ENCODE assay signal across 8 cellular contexts in genomic region chr10:79249156-79250121, GRCh38.
A peak's percentile ranks its signal among the peaks of the same experiment; 100 is the strongest.
DNase-seq lines count a peak whose midpoint lies in the region; ATAC-seq and TF ChIP-seq lines count a peak whose summit lies in the region.

No MANE protein-coding gene starts in this region.

- H3K4me3 ChIP-seq in KMS-11 (IDR thresholded peaks at IDR 0.05; ENCODE audit: insufficient read depth, low read depth, low read length) (no peak overlapping the region), mucosa of rectum (ENCODE audit: low read length in 2 of 2) (peak overlapping the region in 1 of 2 donors; percentile 22), BE2C (ENCODE audit: low read depth, low read length) (no peak overlapping the region)

- peak overlapping the region; percentile 79 for H3K27ac ChIP-seq in KMS-11
- H3K27ac ChIP-seq in mucosa of rectum (ENCODE audit: low read depth in 2 of 2, low read length in 2 of 2), result peak overlapping the region; percentile 71 to 83

- peaks cover 100% of the 10 kb centered on the region for H3K79me2 ChIP-seq in KMS-11 (ENCODE audit: insufficient read depth, low read depth)

- H3K36me3 ChIP-seq in KMS-11 (ENCODE audit: insufficient read depth) (no peaks in the 10 kb centered on the region), mucosa of rectum (ENCODE audit: control insufficient read depth in 2 of 2, insufficient read depth in 2 of 2, low read length in 2 of 2) (no peaks in the 10 kb centered on the region), BE2C (peaks cover 32% of the 10 kb centered on the region)

- H3K4me2 ChIP-seq in KMS-11, result peak overlapping the region; percentile 69

- H3K9ac ChIP-seq in KMS-11, result peak overlapping the region; percentile 35; the same call in 1 of the 2 replicates
- peak overlapping the region in 1 of 2 donors; percentile 27 for H3K9ac ChIP-seq in mucosa of rectum (ENCODE audit: low read depth in 1 of 2, low read length in 2 of 2)

- no peak overlapping the region for H2AFZ ChIP-seq in KMS-11 (ENCODE audit: low read depth)

- peak; percentile 79 for DNase-seq in GM13977 (ENCODE audit: low spot score)
- no peak for DNase-seq in LoVo (ENCODE audit: low spot score)
- no peak for DNase-seq in HuH-7.5 (ENCODE audit: low spot score)
- no peak for DNase-seq in BE2C
- no peak for DNase-seq in A172 (ENCODE audit: low spot score)

- peak; percentile 61 for ATAC-seq in GM21447 (IDR thresholded peaks at IDR 0.05; ENCODE audit: unreplicated experiment)

- H3K4me1 ChIP-seq in KMS-11 (ENCODE audit: low read depth, poor library complexity, severe bottlenecking) (peaks cover 96% of the 10 kb centered on the region), mucosa of rectum (ENCODE audit: control insufficient read depth in 2 of 2, insufficient read depth in 2 of 2, low read length in 2 of 2) (peaks cover 44 to 63% of the 10 kb centered on the region in 2 donors), BE2C (peaks cover 79% of the 10 kb centered on the region)

- H3K9me3 ChIP-seq in mucosa of rectum (ENCODE audit: control insufficient read depth in 2 of 2, low read length in 2 of 2) (no peaks in the 10 kb centered on the region), BE2C (no peaks in the 10 kb centered on the region)

- H3K27me3 ChIP-seq in KMS-11 (ENCODE audit: insufficient read depth, low read depth) (no peaks in the 10 kb centered on the region), mucosa of rectum (ENCODE audit: control insufficient read depth in 2 of 2, insufficient read depth in 2 of 2, low read length in 2 of 2) (no peaks in the 10 kb centered on the region), BE2C (no peaks in the 10 kb centered on the region)

- H4K20me1 ChIP-seq in KMS-11 (ENCODE audit: insufficient read depth), result no peaks in the 10 kb centered on the region

- in situ Hi-C loops in GM13977 (cut with MboI; ENCODE audit: low pct_unique_long_range_greater_than_20kb, low sequenced_read_pairs, unreplicated experiment), result no loop called here

- TF ChIP-seq CTCF in GM13977 (IDR thresholded peaks at IDR 0.05; ENCODE audit: extremely low read depth, insufficient read depth, missing control alignments), result no peak
- no peak for TF ChIP-seq CTCF in KMS-11 (conservative IDR thresholded peaks at IDR 0.05; ENCODE audit: low read depth, low read length)
- no peak for TF ChIP-seq CTCF in BE2C (IDR thresholded peaks at IDR 0.05; ENCODE audit: low read depth, low read length)
